In the genomic region with DNA sequence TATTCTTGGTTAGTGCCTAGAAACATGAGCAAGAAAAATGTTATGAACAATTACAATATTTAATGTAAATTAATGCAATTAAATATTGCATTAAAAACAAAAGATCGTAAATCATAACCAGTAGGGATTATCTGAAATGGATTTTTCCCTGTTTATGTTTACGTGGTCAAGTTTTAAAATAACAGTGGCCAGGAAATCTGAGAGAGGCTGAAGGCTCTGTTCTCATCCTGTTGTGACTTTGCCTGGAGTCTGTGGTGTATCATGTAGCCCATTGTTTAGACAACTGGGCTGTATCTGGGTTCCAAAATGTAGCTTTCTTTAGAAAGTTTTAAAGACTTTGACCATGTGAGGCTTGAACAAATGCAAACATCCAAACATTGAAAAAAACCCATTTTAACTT, we compare ENCODE assay signal across 1 cellular context.
TF ChIP-seq lines count a peak whose summit lies in the region.

No MANE protein-coding gene starts in this region.

TF ChIP-seq in endothelial cell of umbilical vein, 7 proteins besides CTCF, POLR2A, EP300 and RAD21:
- TF ChIP-seq POLR2AphosphoS5 (IDR thresholded peaks at IDR 0.05; ENCODE audit: insufficient read depth, low read depth, low read length) (no peak), FOS (IDR thresholded peaks at IDR 0.05; ENCODE audit: borderline replicate concordance, insufficient read depth, low read length) (peak; percentile 14)
TF ChIP-seq in endothelial cell of umbilical vein: peak in this region for 1.
